22 cellular contexts compared by ENCODE assay signal in genomic region chr10:113617086-113617485, GRCh38. TPM values are rescaled to one million over a fixed set of nuclear protein-coding genes. Genes with fewer than 3 reads are reported as not detected.
A peak's percentile ranks its signal among the peaks of the same experiment; 100 is the strongest.
DNase-seq lines count a peak whose midpoint lies in the region; ATAC-seq and TF ChIP-seq lines count a peak whose summit lies in the region.
"Had no signal": no experiment of that assay in that cellular context is flagged by ENCODE, and none has a peak within 500 bp of the region (broad histone marks: within the 10 kb centered on the region; RNA-seq: fewer than 3 reads in every experiment).

No MANE protein-coding gene starts in this region.

- peaks cover 73% of the 10 kb centered on the region for H3K4me1 Mint-ChIP-seq in GM23338
- H3K4me1 Mint-ChIP-seq in activated T-helper 1 cell treated with anti-CD3 and anti-CD28 coated beads, Interleukin-12 subunit alpha, Interleukin-12 subunit beta, Interleukin-2, Interleukin-4 antibody, amounts not matched to agents 30 ng/mL and 10 ng/mL and 1 ng/mL, durations not matched to agents 14 hours and 24 hours and 36 hours (ENCODE audit: low read depth): no peaks in the 10 kb centered on the region

- peak overlapping the region; percentile 66 for H3K18ac ChIP-seq in neuronal stem cell (ENCODE audit: low read length)

- H2BK120ac ChIP-seq in neuronal stem cell (ENCODE audit: low read depth, low read length): no peak overlapping the region

- H3K4me3 Mint-ChIP-seq in GM23338: peak overlapping the region; percentile 58
- H3K4me3 Mint-ChIP-seq in activated T-helper 1 cell treated with anti-CD3 and anti-CD28 coated beads, Interleukin-12 subunit alpha, Interleukin-12 subunit beta, Interleukin-2, Interleukin-4 antibody, amounts not matched to agents 30 ng/mL and 10 ng/mL and 1 ng/mL, durations not matched to agents 14 hours and 24 hours and 36 hours: no peak overlapping the region
- H3K4me3 Mint-ChIP-seq: CD8-positive, alpha-beta T cell had no signal

- peak; percentile 86 for ATAC-seq in GM23338
- ATAC-seq in GM21786 (IDR thresholded peaks at IDR 0.05; ENCODE audit: unreplicated experiment): no peak
- ATAC-seq: CD8-positive, alpha-beta T cell; SK-N-SH treated with all-trans-retinoic acid at 6 μM for 48 hours had no signal

- H3K9me2 ChIP-seq in GM23338 (ENCODE audit: insufficient read depth) (no peaks in the 10 kb centered on the region), Loucy (replicated peaks; ENCODE audit: low read depth, low read length) (no peaks in the 10 kb centered on the region)

- H3K27ac Mint-ChIP-seq in GM23338: peak overlapping the region; percentile 10; the same call in 1 of the 2 replicates
- H3K27ac Mint-ChIP-seq in activated T-helper 1 cell treated with anti-CD3 and anti-CD28 coated beads, Interleukin-12 subunit alpha, Interleukin-12 subunit beta, Interleukin-2, Interleukin-4 antibody, amounts not matched to agents 30 ng/mL and 10 ng/mL and 1 ng/mL, durations not matched to agents 14 hours and 24 hours and 36 hours: no peak overlapping the region
- H3K27ac Mint-ChIP-seq: CD8-positive, alpha-beta T cell had no signal

- H3K36me3 ChIP-seq in GM23338 (ENCODE audit: insufficient read depth) (no peaks in the 10 kb centered on the region), Loucy (ENCODE audit: insufficient read depth, low read length) (no peaks in the 10 kb centered on the region), iPS-18a (ENCODE audit: control insufficient read depth, low read depth, low read length) (no peaks in the 10 kb centered on the region), neuronal stem cell (replicated peaks in 1 of 2; ENCODE audit: control insufficient read depth in 2 of 2, insufficient read depth in 2 of 2, low read length in 2 of 2) (no peaks in the 10 kb centered on the region)
- H3K36me3 ChIP-seq: Peyer's patch had no signal

- H2BK12ac ChIP-seq in neuronal stem cell (ENCODE audit: low read length): no peak overlapping the region

- H3K27me3 ChIP-seq in GM23338 (ENCODE audit: insufficient read depth) (peaks cover 5% of the 10 kb centered on the region), Loucy (ENCODE audit: insufficient read depth, low read length, poor library complexity, severe bottlenecking) (no peaks in the 10 kb centered on the region), iPS-18a (ENCODE audit: control insufficient read depth, insufficient read depth, low read length) (peaks cover 17% of the 10 kb centered on the region), neuronal stem cell (ENCODE audit: control insufficient read depth in 3 of 3, insufficient read depth in 3 of 3, low read depth in 1 of 3, low read length in 3 of 3) (peaks cover 0 to 11% (median 0%) of the 10 kb centered on the region in 3 experiments)
- H3K27me3 ChIP-seq: Peyer's patch had no signal

- no peaks in the 10 kb centered on the region for H3K36me3 Mint-ChIP-seq in GM23338 (ENCODE audit: low read depth)
- no peaks in the 10 kb centered on the region for H3K36me3 Mint-ChIP-seq in activated T-helper 1 cell treated with anti-CD3 and anti-CD28 coated beads, Interleukin-12 subunit alpha, Interleukin-12 subunit beta, Interleukin-2, Interleukin-4 antibody, amounts not matched to agents 30 ng/mL and 10 ng/mL and 1 ng/mL, durations not matched to agents 14 hours and 24 hours and 36 hours (ENCODE audit: low read depth)
- H3K36me3 Mint-ChIP-seq: CD8-positive, alpha-beta T cell had no signal

- no peak overlapping the region for H4K91ac ChIP-seq in neuronal stem cell (ENCODE audit: low read depth, low read length, poor library complexity)

- H2AFZ ChIP-seq in GM23338 (no peak overlapping the region), Loucy (ENCODE audit: low read length) (0 out of 2 replicates have a peak overlapping the region, but pooled peaks have one; percentile 31), neuronal stem cell (ENCODE audit: low read length) (no peak overlapping the region)

- no peak overlapping the region for H3K4ac ChIP-seq in neuronal stem cell (ENCODE audit: low read length)

- H4K8ac ChIP-seq in neuronal stem cell (ENCODE audit: low read depth, low read length): no peak overlapping the region

- H3F3A ChIP-seq in GM23338 (replicated peaks; ENCODE audit: low read depth): no peaks in the 10 kb centered on the region
- no peaks in the 10 kb centered on the region for H3F3A ChIP-seq in Loucy (ENCODE audit: low read depth)

- intact Hi-C loops in activated T-helper 1 cell treated with anti-CD3 and anti-CD28 coated beads, Interleukin-12 subunit alpha, Interleukin-12 subunit beta, Interleukin-2, Interleukin-4 antibody, amounts not matched to agents 30 ng/mL and 10 ng/mL and 1 ng/mL, durations not matched to agents 14 hours and 24 hours and 36 hours (cut with micrococcal nuclease): no loop called here

- no peak overlapping the region for H3K14ac ChIP-seq in neuronal stem cell (ENCODE audit: low read length)

- H3K9ac ChIP-seq in Loucy (ENCODE audit: low read depth, low read length, poor library complexity, severe bottlenecking) (no peak overlapping the region), iPS-18a (ENCODE audit: low read length) (no peak overlapping the region), neuronal stem cell (ENCODE audit: low read depth, low read length, poor library complexity) (no peak overlapping the region)

- H3K4me3 ChIP-seq in GM23338: peak overlapping the region; percentile 19
- no peak overlapping the region for H3K4me3 ChIP-seq in Loucy (ENCODE audit: low read length, poor library complexity, severe bottlenecking)
- H3K4me3 ChIP-seq in iPS-18a (ENCODE audit: low read length): peak overlapping the region; percentile 37
- no peak overlapping the region for H3K4me3 ChIP-seq in neuronal stem cell (ENCODE audit: low read length in 2 of 2)
- H3K4me3 ChIP-seq: Peyer's patch had no signal

- H3K27ac ChIP-seq in GM23338 (ENCODE audit: low read depth): no peak overlapping the region
- no peak overlapping the region for H3K27ac ChIP-seq in iPS-18a (ENCODE audit: low read length)
- no peak overlapping the region for H3K27ac ChIP-seq in neuronal stem cell (replicated peaks; ENCODE audit: low read length)
- H3K27ac ChIP-seq: Peyer's patch had no signal

- H3K79me2 ChIP-seq in GM23338 (replicated peaks; ENCODE audit: insufficient read depth): no peaks in the 10 kb centered on the region
- no peaks in the 10 kb centered on the region for H3K79me2 ChIP-seq in Loucy (ENCODE audit: insufficient read depth, low read length)

- no peak overlapping the region for H3K23ac ChIP-seq in neuronal stem cell (ENCODE audit: low read depth, low read length, poor library complexity)

- no peak overlapping the region for H2AK5ac ChIP-seq in neuronal stem cell (ENCODE audit: low read depth, low read length)

- H3K4me1 ChIP-seq in GM23338 (ENCODE audit: insufficient read depth) (peaks cover 44% of the 10 kb centered on the region), Loucy (ENCODE audit: insufficient read depth, low read length, poor library complexity, severe bottlenecking) (peaks cover 4% of the 10 kb centered on the region), iPS-18a (ENCODE audit: control insufficient read depth, low read depth, low read length) (peaks cover 55% of the 10 kb centered on the region), neuronal stem cell (ENCODE audit: control insufficient read depth in 2 of 2, insufficient read depth in 1 of 2, low read depth in 1 of 2, low read length in 2 of 2) (peaks cover 17 to 39% of the 10 kb centered on the region in 2 donors)
- H3K4me1 ChIP-seq: Peyer's patch had no signal

- H2BK5ac ChIP-seq in neuronal stem cell (ENCODE audit: low read length): no peak overlapping the region

- peaks cover 16% of the 10 kb centered on the region for H3K27me3 Mint-ChIP-seq in GM23338 (ENCODE audit: insufficient read depth, low read depth, poor library complexity)
- H3K27me3 Mint-ChIP-seq in activated T-helper 1 cell treated with anti-CD3 and anti-CD28 coated beads, Interleukin-12 subunit alpha, Interleukin-12 subunit beta, Interleukin-2, Interleukin-4 antibody, amounts not matched to agents 30 ng/mL and 10 ng/mL and 1 ng/mL, durations not matched to agents 14 hours and 24 hours and 36 hours (ENCODE audit: insufficient read depth): peaks cover 22% of the 10 kb centered on the region

- no peak for TF ChIP-seq CTCF in GM23338 (conservative IDR thresholded peaks at IDR 0.05; ENCODE audit: low read depth in 2 of 2)
- TF ChIP-seq CTCF in Loucy (conservative IDR thresholded peaks at IDR 0.05; ENCODE audit: low read length): no peak

- peak; percentile 69 for DNase-seq in GM23338 (ENCODE audit: low spot score)
- no peak for DNase-seq in neuronal stem cell (ENCODE audit: low spot score)
- DNase-seq in HPDE6-E6E7 (ENCODE audit: extremely low spot score): no peak
- no peak for DNase-seq in activated T-helper 1 cell treated with anti-CD3 and anti-CD28 coated beads, Interleukin-12 subunit alpha, Interleukin-12 subunit beta, Interleukin-2, Interleukin-4 antibody, amounts not matched to agents 30 ng/mL and 10 ng/mL and 1 ng/mL, durations not matched to agents 14 hours and 24 hours and 36 hours (ENCODE audit: low spot score)
- DNase-seq: 8988T; AML-193; C1 segment of cervical spinal cord; CD8-positive, alpha-beta T cell; DMS153; KBM-7; NCI-H1092 treated with DMSO at 0.1 percent for 48 hours; NCI-H2029 treated with DMSO at 0.1 percent for 48 hours; NCI-H226; NCI-H524 treated with DMSO at 0.1 percent for 48 hours; NCI-H82; Peyer's patch had no signal

- H2BK15ac ChIP-seq in neuronal stem cell (ENCODE audit: low read length): no peak overlapping the region

- H3K79me1 ChIP-seq in neuronal stem cell (ENCODE audit: low read depth, low read length): no peaks in the 10 kb centered on the region

- no peaks in the 10 kb centered on the region for H3K9me3 Mint-ChIP-seq in GM23338
- H3K9me3 Mint-ChIP-seq in activated T-helper 1 cell treated with anti-CD3 and anti-CD28 coated beads, Interleukin-12 subunit alpha, Interleukin-12 subunit beta, Interleukin-2, Interleukin-4 antibody, amounts not matched to agents 30 ng/mL and 10 ng/mL and 1 ng/mL, durations not matched to agents 14 hours and 24 hours and 36 hours: no peaks in the 10 kb centered on the region
- H3K9me3 Mint-ChIP-seq: CD8-positive, alpha-beta T cell had no signal

- no CpG with 5 or more reads among the region's 7 CpGs for WGBS in neuronal stem cell (ENCODE audit: extremely low coverage in 2 of 2, insufficient read length in 2 of 2, insufficient replicate concordance in 1 of 2), 2 donors

- no peaks in the 10 kb centered on the region for H3K9me3 ChIP-seq in Loucy (ENCODE audit: insufficient read depth, low read depth, low read length)
- H3K9me3 ChIP-seq in iPS-18a (ENCODE audit: control insufficient read depth, low read depth, low read length): no peaks in the 10 kb centered on the region
- peaks cover 0 to 1% of the 10 kb centered on the region in 2 donors for H3K9me3 ChIP-seq in neuronal stem cell (replicated peaks in 1 of 2; ENCODE audit: control insufficient read depth in 2 of 2, insufficient read depth in 1 of 2, low read depth in 1 of 2, low read length in 2 of 2)
- H3K9me3 ChIP-seq: Peyer's patch had no signal

- H4K20me1 ChIP-seq in GM23338 (replicated peaks; ENCODE audit: insufficient read depth) (no peaks in the 10 kb centered on the region), Loucy (ENCODE audit: insufficient read depth, low read length, poor library complexity, severe bottlenecking) (no peaks in the 10 kb centered on the region)

- peak overlapping the region; percentile 67 for H3K4me2 ChIP-seq in GM23338
- no peak overlapping the region for H3K4me2 ChIP-seq in Loucy (ENCODE audit: low read depth, low read length, poor library complexity, severe bottlenecking)
- H3K4me2 ChIP-seq in neuronal stem cell (ENCODE audit: insufficient read depth, low read length, poor library complexity, severe bottlenecking): no peak overlapping the region

RNA-seq across cellular contexts. Expression of gene NRAP, which starts 46.8 kb away (rescaled TPM):
- total RNA-seq in GM23338 (2014; rRNA removed; shearing (Covaris generic)): not detected in 2 replicates
- polyA plus RNA-seq in GM23338 (2016; fragmentation: Nextera tagmentation; extraction: Ambion mirVana): not detected in 2 replicates
- 0.01 TPM for polyA plus RNA-seq in neuronal stem cell (2013, experiment 1 of 2)
- polyA plus RNA-seq in neuronal stem cell (2013, experiment 2 of 2): 0.01 TPM
- not detected in 2 replicates for total RNA-seq in activated T-helper 1 cell treated with anti-CD3 and anti-CD28 coated beads, Interleukin-12 subunit alpha, Interleukin-12 subunit beta, Interleukin-2, Interleukin-4 antibody, amounts not matched to agents 30 ng/mL and 10 ng/mL and 1 ng/mL, durations not matched to agents 14 hours and 24 hours and 36 hours
- total RNA-seq: CD8-positive, alpha-beta T cell; G401; OCI-LY7; Peyer's patch had no signal

Comparison
In these comparisons a context has a peak if more than half of its experiments do, and no peak if none do; other contexts are left out.
1. H3K4me3 ChIP-seq: peak in GM23338 (single experiment) and iPS-18a (single experiment); none in Loucy (single experiment) and neuronal stem cell (0 of 2).